In genomic region chrX:107117993-107118321, GRCh38 we compare ENCODE assay signal across 8 cellular contexts. TPM values are rescaled to one million over a fixed set of nuclear protein-coding genes. Genes with fewer than 3 reads are reported as not detected.
DNase-seq lines count a peak whose midpoint lies in the region; ATAC-seq, FAIRE-seq and TF ChIP-seq lines count a peak whose summit lies in the region.

No MANE protein-coding gene starts in this region.

- FAIRE-seq in GM19239 (lab: Jason Lieb, UNC), result peak; percentile 89

- WGBS in ectodermal cell, 2 experiments, result 0% methylated on average over 6 of the region's 8 CpGs
- 0% methylated on average over 2 of the region's 8 CpGs; no CpG with 5 or more reads in 1 of the 2 experiments for WGBS in mesodermal cell (ENCODE audit: insufficient coverage in 2 of 2), 2 experiments

- DNase-seq in GM19239 (ENCODE audit: insufficient read length, low spot score) (no peak), MM.1S (peak; percentile 55), NK-92 (lab: John Stamatoyannopoulos, UW; ENCODE audit: unreplicated experiment) (no peak)
- no peak for DNase-seq in activated CD8-positive, alpha-beta memory T cell treated with anti-CD3 and anti-CD28 coated beads for 24 hours

- ATAC-seq in GM18867 (IDR thresholded peaks at IDR 0.05; ENCODE audit: unreplicated experiment) (no peak), GM18502 (IDR thresholded peaks at IDR 0.05; ENCODE audit: poor library complexity, unreplicated experiment) (no peak)

- no peaks in the 10 kb centered on the region for H3K27me3 ChIP-seq in MM.1S (replicated peaks; ENCODE audit: insufficient read depth, low read length)
- no peaks in the 10 kb centered on the region for H3K27me3 ChIP-seq in ectodermal cell (ENCODE audit: control insufficient read depth, insufficient read depth, low read length, poor library complexity, severe bottlenecking)

- H3K4me1 ChIP-seq in MM.1S (ENCODE audit: low read length) (no peaks in the 10 kb centered on the region), ectodermal cell (ENCODE audit: control insufficient read depth, insufficient read depth, low read length) (no peaks in the 10 kb centered on the region), mesodermal cell (ENCODE audit: control insufficient read depth, insufficient read depth, low read length, poor library complexity, severe bottlenecking) (no peaks in the 10 kb centered on the region)

- H3K27ac ChIP-seq in MM.1S (ENCODE audit: low read length) (peak overlapping the region; percentile 71; the same call in 1 of the 2 replicates), ectodermal cell (ENCODE audit: insufficient read depth, low read depth, low read length, poor library complexity, severe bottlenecking) (peak overlapping the region; percentile 69), mesodermal cell (ENCODE audit: low read depth, low read length, severe bottlenecking) (peak overlapping the region; percentile 72)

- H3F3A ChIP-seq in MM.1S (ENCODE audit: insufficient read depth, low read length), result no peaks in the 10 kb centered on the region

- peak overlapping the region; percentile 75 for H2AFZ ChIP-seq in MM.1S (ENCODE audit: low read length)

- H3K9me2 ChIP-seq in MM.1S (replicated peaks; ENCODE audit: insufficient read depth, low read length), result no peaks in the 10 kb centered on the region

- H3K36me3 ChIP-seq in MM.1S (replicated peaks; ENCODE audit: insufficient read depth, low read length) (no peaks in the 10 kb centered on the region; the same call in 1 of the 2 replicates), ectodermal cell (ENCODE audit: control insufficient read depth, insufficient read depth, low read length) (peaks cover 8% of the 10 kb centered on the region), mesodermal cell (ENCODE audit: control insufficient read depth, insufficient read depth, low read length) (peaks cover 34% of the 10 kb centered on the region)

- H3K9ac ChIP-seq in MM.1S (ENCODE audit: low read length), result peak overlapping the region; percentile 76

- no peak for TF ChIP-seq CTCF in MM.1S (IDR thresholded peaks at IDR 0.05; ENCODE audit: low read length)

- peaks cover 9% of the 10 kb centered on the region for H3K79me2 ChIP-seq in MM.1S (ENCODE audit: low read length)

- peak overlapping the region; percentile 71 for H3K4me3 ChIP-seq in MM.1S (ENCODE audit: low read length)
- peak overlapping the region; percentile 54 for H3K4me3 ChIP-seq in ectodermal cell (ENCODE audit: insufficient read depth, low read depth, low read length)
- H3K4me3 ChIP-seq in mesodermal cell (ENCODE audit: extremely low read depth, insufficient read depth, low read length, poor library complexity, severe bottlenecking), result peak overlapping the region; percentile 60

- H3K4me2 ChIP-seq in MM.1S (ENCODE audit: low read depth, low read length), result peak overlapping the region; percentile 90; the same call in 1 of the 2 replicates

- H3K9me3 ChIP-seq in MM.1S (replicated peaks; ENCODE audit: insufficient read depth, low read length), result no peaks in the 10 kb centered on the region
- H3K9me3 ChIP-seq in ectodermal cell (ENCODE audit: control insufficient read depth, low read length), result no peaks in the 10 kb centered on the region
- no peaks in the 10 kb centered on the region for H3K9me3 ChIP-seq in mesodermal cell (ENCODE audit: control insufficient read depth, low read length)

- H4K20me1 ChIP-seq in MM.1S (ENCODE audit: insufficient read depth, low read length), result no peaks in the 10 kb centered on the region

RNA-seq across cellular contexts. Expression of gene RBM41, which starts 0.7 kb away (rescaled TPM):
- polyA plus RNA-seq in ectodermal cell (2013, experiment 1 of 4), result 18.3 TPM
- 19.1 TPM for polyA plus RNA-seq in ectodermal cell (2013, experiment 2 of 4)
- 14.4 TPM for polyA plus RNA-seq in ectodermal cell (2013, experiment 3 of 4)
- 13.5 TPM for polyA plus RNA-seq in ectodermal cell (2013, experiment 4 of 4)
- 14.2 TPM for polyA plus RNA-seq in mesodermal cell (2013, experiment 1 of 2)
- 13.6 TPM for polyA plus RNA-seq in mesodermal cell (2013, experiment 2 of 2)
